Comparison of ENCODE assay signal across 1 cellular context in genomic region chr5:56827043-56827442, GRCh38.
TF ChIP-seq lines count a peak whose summit lies in the region.

No MANE protein-coding gene starts in this region.

TF ChIP-seq in SK-N-SH, 30 proteins besides CTCF, POLR2A, EP300 and RAD21 (continued from another document):
- TF ChIP-seq, protein P1, sequence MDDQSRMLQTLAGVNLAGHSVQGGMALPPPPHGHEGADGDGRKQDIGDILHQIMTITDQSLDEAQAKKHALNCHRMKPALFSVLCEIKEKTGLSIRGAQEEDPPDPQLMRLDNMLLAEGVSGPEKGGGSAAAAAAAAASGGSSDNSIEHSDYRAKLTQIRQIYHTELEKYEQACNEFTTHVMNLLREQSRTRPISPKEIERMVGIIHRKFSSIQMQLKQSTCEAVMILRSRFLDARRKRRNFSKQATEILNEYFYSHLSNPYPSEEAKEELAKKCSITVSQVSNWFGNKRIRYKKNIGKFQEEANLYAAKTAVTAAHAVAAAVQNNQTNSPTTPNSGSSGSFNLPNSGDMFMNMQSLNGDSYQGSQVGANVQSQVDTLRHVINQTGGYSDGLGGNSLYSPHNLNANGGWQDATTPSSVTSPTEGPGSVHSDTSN (IDR thresholded peaks at IDR 0.05): no peak
- TF ChIP-seq CHD2 (IDR thresholded peaks at IDR 0.05; ENCODE audit: low read length, partially characterized antibody) (no peak), NRF1 (IDR thresholded peaks at IDR 0.05; ENCODE audit: low read depth, low read length) (no peak)
TF ChIP-seq in SK-N-SH: peak in this region for 0.
